In the genomic region with DNA sequence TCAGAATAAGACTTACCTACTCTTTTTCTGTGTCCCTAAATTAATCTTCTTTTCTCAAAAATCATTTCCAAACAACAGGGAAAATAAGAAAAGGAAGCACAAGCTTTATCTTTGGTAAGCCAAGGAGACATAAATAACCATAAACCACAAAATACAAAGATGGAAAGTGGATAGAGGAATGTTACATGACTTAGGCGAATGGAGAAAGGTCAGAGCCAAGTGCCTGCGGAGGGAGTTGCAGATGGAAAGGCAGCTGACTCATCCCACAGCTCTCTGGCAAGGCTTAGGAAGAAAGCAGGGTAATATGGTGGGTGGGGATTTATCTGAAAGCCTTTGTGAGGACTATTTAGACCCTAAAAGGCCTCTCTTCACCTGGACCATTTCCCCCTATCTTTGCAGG, we compare ENCODE assay signal across 13 cellular contexts.
DNase-seq lines count a peak whose midpoint lies in the region; ATAC-seq and TF ChIP-seq lines count a peak whose summit lies in the region.
"Had no signal": no experiment of that assay in that cellular context is flagged by ENCODE, and none has a peak within 500 bp of the region (broad histone marks: within the 10 kb centered on the region; RNA-seq: fewer than 3 reads in every experiment).

No MANE protein-coding gene starts in this region.

- no peak overlapping the region for H3K4me3 ChIP-seq in fibroblast of lung (replicated peaks in 1 of 4; ENCODE audit: control extremely low read depth in 1 of 4, insufficient read depth in 1 of 4, low read depth in 3 of 4, low read length in 4 of 4)
- H3K4me3 ChIP-seq in effector memory CD4-positive, alpha-beta T cell (ENCODE audit: insufficient read depth, low read depth, low read length, poor library complexity, severe bottlenecking) = no peak overlapping the region
- H3K4me3 ChIP-seq: SJSA1, stomach had no signal

- no peaks in the 10 kb centered on the region for H3K9me3 ChIP-seq in fibroblast of lung (ENCODE audit: control insufficient read depth, insufficient read depth, low read depth, low read length)
- H3K9me3 ChIP-seq in effector memory CD4-positive, alpha-beta T cell (ENCODE audit: control insufficient read depth, low read length) = no peaks in the 10 kb centered on the region
- H3K9me3 ChIP-seq: SJSA1, stomach had no signal

- H4K20me1 ChIP-seq in fibroblast of lung (ENCODE audit: control insufficient read depth, extremely low read depth, insufficient read depth, low read length) = no peaks in the 10 kb centered on the region

- no peaks in the 10 kb centered on the region for H3K79me2 ChIP-seq in fibroblast of lung (ENCODE audit: control insufficient read depth, insufficient read depth, low read length)

- ATAC-seq in activated CD4-positive, CD25-positive, alpha-beta regulatory T cell treated with anti-CD3 and anti-CD28 coated beads, Interleukin-2, amount 50 U/mL, for 24 hours = no peak

- H3K27me3 ChIP-seq in fibroblast of lung (ENCODE audit: control insufficient read depth, insufficient read depth, low read length) = no peaks in the 10 kb centered on the region
- no peaks in the 10 kb centered on the region for H3K27me3 ChIP-seq in effector memory CD4-positive, alpha-beta T cell (replicated peaks; ENCODE audit: control insufficient read depth, insufficient read depth, low read length, poor library complexity, severe bottlenecking)
- H3K27me3 ChIP-seq: SJSA1, stomach had no signal

- peak overlapping the region; percentile 76 for H3K27ac ChIP-seq in fibroblast of lung (ENCODE audit: insufficient read depth, low read length)
- H3K27ac ChIP-seq in effector memory CD4-positive, alpha-beta T cell (ENCODE audit: insufficient read depth, low read length, poor library complexity, severe bottlenecking) = no peak overlapping the region
- H3K27ac ChIP-seq: SJSA1, stomach had no signal

- H3K4me2 ChIP-seq in fibroblast of lung (ENCODE audit: extremely low read depth, insufficient read depth, low read length) = peak overlapping the region; percentile 46

- DNase-seq in GM04503 (ENCODE audit: low read depth) = peak; percentile 65
- DNase-seq in SK-MEL-5 (ENCODE audit: low read depth, low spot score) = peak; percentile 61
- DNase-seq in fibroblast of lung (ENCODE audit: low read depth in 2 of 2) = peak; percentile 96 to 98
- peak; percentile 13 for DNase-seq in renal cortical epithelial cell (ENCODE audit: low read depth)
- no peak for DNase-seq in mucosa of gallbladder (ENCODE audit: low spot score)
- DNase-seq in stimulated activated CD4-positive, alpha-beta T cell treated with anti-CD3 and anti-CD28 coated beads, Interleukin-4, amount 100 ng/mL, for 4 hours = no peak
- DNase-seq in effector memory CD4-positive, alpha-beta T cell = no peak
- DNase-seq: Calu3; NCI-H69; stimulated activated CD4-positive, alpha-beta T cell treated with anti-CD3 and anti-CD28 coated beads, Interleukin-4, amount 100 ng/mL, for 1 hour; stomach had no signal

- in situ Hi-C loops in SK-MEL-5 (cut with HindIII; ENCODE audit: low pct_unique_long_range_greater_than_20kb, low sequenced_read_pairs) = no loop called here

- peaks cover 16% of the 10 kb centered on the region for H3K4me1 ChIP-seq in fibroblast of lung (ENCODE audit: control insufficient read depth, extremely low read depth, insufficient read depth, low read length)
- no peaks in the 10 kb centered on the region for H3K4me1 ChIP-seq in effector memory CD4-positive, alpha-beta T cell (ENCODE audit: control insufficient read depth, insufficient read depth, low read length, poor library complexity, severe bottlenecking)

- peaks cover 1% of the 10 kb centered on the region for H3K36me3 ChIP-seq in fibroblast of lung (ENCODE audit: control insufficient read depth, insufficient read depth, low read length)
- peaks cover 27% of the 10 kb centered on the region for H3K36me3 ChIP-seq in effector memory CD4-positive, alpha-beta T cell (ENCODE audit: control insufficient read depth, insufficient read depth, low read length)

- H3K9ac ChIP-seq in fibroblast of lung (ENCODE audit: insufficient read depth, low read length) = no peak overlapping the region

- H2AFZ ChIP-seq in fibroblast of lung (ENCODE audit: low read length) = no peak overlapping the region

- no peak for TF ChIP-seq CTCF in fibroblast of lung (conservative IDR thresholded peaks at IDR 0.05 in 1 of 2, IDR thresholded peaks at IDR 0.05 in 1 of 2; ENCODE audit: low read depth in 1 of 2, low read length in 2 of 2)

Comparison
In these comparisons a context has a peak if more than half of its experiments do, and no peak if none do; other contexts are left out.
1. DNase-seq: peak in GM04503 (single experiment), SK-MEL-5 (single experiment), fibroblast of lung (2 of 2) and renal cortical epithelial cell (single experiment); none in mucosa of gallbladder (single experiment), stimulated activated CD4-positive, alpha-beta T cell treated with anti-CD3 and anti-CD28 coated beads, Interleukin-4, amount 100 ng/mL, for 4 hours (0 of 2) and effector memory CD4-positive, alpha-beta T cell (0 of 3).